Comparison of ENCODE assay signal across 17 cellular contexts in the genomic region with DNA sequence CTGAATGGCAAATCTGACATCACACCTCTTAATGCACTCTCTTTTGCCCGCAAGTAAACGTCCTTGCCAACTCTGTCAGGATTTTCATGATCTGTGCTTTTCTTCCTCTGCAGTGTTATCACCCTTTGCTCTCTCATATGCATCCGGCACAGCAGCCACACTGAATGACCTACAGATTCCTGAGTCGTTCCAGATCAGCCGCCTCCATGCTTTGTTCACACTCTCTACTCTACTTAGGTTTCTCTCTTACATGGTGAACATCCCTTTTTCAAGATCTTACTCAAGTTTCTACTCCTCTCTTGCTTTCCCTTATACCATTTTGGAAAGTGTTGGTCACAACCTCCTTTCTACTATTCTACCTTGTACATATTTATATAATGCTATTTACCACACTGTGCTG.
DNase-seq lines count a peak whose midpoint lies in the region; ATAC-seq and TF ChIP-seq lines count a peak whose summit lies in the region.
"Had no signal": no experiment of that assay in that cellular context is flagged by ENCODE, and none has a peak within 500 bp of the region (broad histone marks: within the 10 kb centered on the region; RNA-seq: fewer than 3 reads in every experiment).

No MANE protein-coding gene starts in this region.

- intact Hi-C loops in Right ventricle myocardium inferior (cut with DNase I) (no loop called here), esophagus muscularis mucosa (cut with DNase I) (no loop called here)

- no peak for ATAC-seq in Right ventricle myocardium inferior
- ATAC-seq: gastroesophageal sphincter, left cardiac atrium had no signal

- H3K4me3 ChIP-seq in cardiac muscle cell (no peak overlapping the region), esophagus muscularis mucosa (no peak overlapping the region)
- H3K4me3 ChIP-seq: gastroesophageal sphincter, neural progenitor cell, PC-9, spleen, uterus had no signal

- TF ChIP-seq POLR2A in esophagus muscularis mucosa (IDR thresholded peaks at IDR 0.05; ENCODE audit: low read depth): no peak

- H3K36me3 Mint-ChIP-seq in stimulated activated naive CD8-positive, alpha-beta T cell treated with anti-CD3 and anti-CD28 coated beads, Interleukin-15, Interleukin-2, amounts not matched to agents 100 ng/mL and 50 ng/mL, for 24 hours (ENCODE audit: low read depth): peaks cover 64% of the 10 kb centered on the region

- H3K36me3 ChIP-seq in cardiac muscle cell (no peaks in the 10 kb centered on the region), esophagus muscularis mucosa (peaks cover 8 to 38% (median 25%) of the 10 kb centered on the region in 4 donors)
- H3K36me3 ChIP-seq: brain microvascular endothelial cell, neural progenitor cell, uterus had no signal

- TF ChIP-seq EP300 in esophagus muscularis mucosa (IDR thresholded peaks at IDR 0.05): no peak

- H3K27me3 Mint-ChIP-seq in stimulated activated naive CD8-positive, alpha-beta T cell treated with anti-CD3 and anti-CD28 coated beads, Interleukin-15, Interleukin-2, amounts not matched to agents 100 ng/mL and 50 ng/mL, for 24 hours: no peaks in the 10 kb centered on the region

- no peak for TF ChIP-seq CTCF in cardiac muscle cell (IDR thresholded peaks at IDR 0.05; ENCODE audit: low read depth, low read length)
- no peak for TF ChIP-seq CTCF in esophagus muscularis mucosa (IDR thresholded peaks at IDR 0.05)

- H3K27ac ChIP-seq in cardiac muscle cell (peak overlapping the region; percentile 37), esophagus muscularis mucosa (replicated peaks in 1 of 4) (no peak overlapping the region)
- H3K27ac ChIP-seq: brain microvascular endothelial cell, gastroesophageal sphincter, neural progenitor cell, PC-9, uterus had no signal

- H3K4me1 Mint-ChIP-seq in stimulated activated naive CD8-positive, alpha-beta T cell treated with anti-CD3 and anti-CD28 coated beads, Interleukin-15, Interleukin-2, amounts not matched to agents 100 ng/mL and 50 ng/mL, for 24 hours (ENCODE audit: low read depth): peaks cover 20% of the 10 kb centered on the region
- H3K4me1 Mint-ChIP-seq: neural progenitor cell had no signal

- DNase-seq in cardiac muscle cell (ENCODE audit: low read depth in 1 of 2, low spot score in 1 of 2): peak in 1 of 2 donors; percentile 12
- DNase-seq in Right ventricle myocardium inferior (ENCODE audit: missing footprints): no peak
- DNase-seq in activated T-cell treated with anti-CD3 and anti-CD28 coated beads, Interleukin-2, amount 50 U/mL, for 48 hours: peak; percentile 37 to 50
- DNase-seq in esophagus muscularis mucosa (ENCODE audit: extremely low spot score): peak; percentile 70
- DNase-seq in NCI-H1436 (lab: John Stamatoyannopoulos, UW): no peak
- no peak for DNase-seq in NCI-H2227 (lab: John Stamatoyannopoulos, UW; ENCODE audit: unreplicated experiment)
- DNase-seq: brain microvascular endothelial cell, dermis blood vessel endothelial cell, left cardiac atrium, NCI-H1694, NCI-H345, PC-9, spleen, uterus had no signal

- H3K27me3 ChIP-seq in cardiac muscle cell (no peaks in the 10 kb centered on the region), esophagus muscularis mucosa (no peaks in the 10 kb centered on the region)
- H3K27me3 ChIP-seq: brain microvascular endothelial cell, gastroesophageal sphincter, neural progenitor cell, spleen, uterus had no signal

- H3K27ac Mint-ChIP-seq in stimulated activated naive CD8-positive, alpha-beta T cell treated with anti-CD3 and anti-CD28 coated beads, Interleukin-15, Interleukin-2, amounts not matched to agents 100 ng/mL and 50 ng/mL, for 24 hours: peak overlapping the region; percentile 64
- H3K27ac Mint-ChIP-seq: neural progenitor cell had no signal

- 63% methylated on average over 5 of the region's 5 CpGs for WGBS in esophagus muscularis mucosa

- peaks cover 7% of the 10 kb centered on the region for H3K4me1 ChIP-seq in cardiac muscle cell (ENCODE audit: low read depth)
- H3K4me1 ChIP-seq in esophagus muscularis mucosa: no peaks in the 10 kb centered on the region
- H3K4me1 ChIP-seq: gastroesophageal sphincter, neural progenitor cell, spleen, uterus had no signal

- H3K9me3 Mint-ChIP-seq in stimulated activated naive CD8-positive, alpha-beta T cell treated with anti-CD3 and anti-CD28 coated beads, Interleukin-15, Interleukin-2, amounts not matched to agents 100 ng/mL and 50 ng/mL, for 24 hours: peaks cover 27% of the 10 kb centered on the region

- no peak overlapping the region for H3K4me3 Mint-ChIP-seq in stimulated activated naive CD8-positive, alpha-beta T cell treated with anti-CD3 and anti-CD28 coated beads, Interleukin-15, Interleukin-2, amounts not matched to agents 100 ng/mL and 50 ng/mL, for 24 hours
- H3K4me3 Mint-ChIP-seq: neural progenitor cell had no signal

- H3K9me3 ChIP-seq in cardiac muscle cell (ENCODE audit: low read depth) (no peaks in the 10 kb centered on the region), esophagus muscularis mucosa (peaks cover 0 to 17% (median 7%) of the 10 kb centered on the region in 4 donors)

Comparison
In these comparisons a context has a peak if more than half of its experiments do, and no peak if none do; other contexts are left out.
1. DNase-seq: peak in activated T-cell treated with anti-CD3 and anti-CD28 coated beads, Interleukin-2, amount 50 U/mL, for 48 hours (2 of 2) and esophagus muscularis mucosa (single experiment); none in Right ventricle myocardium inferior (single experiment), NCI-H1436 (single experiment) and NCI-H2227 (single experiment).